In genomic region chr18:74351354-74351753, GRCh38 we compare ENCODE assay signal across 9 cellular contexts. TPM values are rescaled to one million over a fixed set of nuclear protein-coding genes. Genes with fewer than 3 reads are reported as not detected.
DNase-seq lines count a peak whose midpoint lies in the region; ATAC-seq and TF ChIP-seq lines count a peak whose summit lies in the region.
"Had no signal": no experiment of that assay in that cellular context is flagged by ENCODE, and none has a peak within 500 bp of the region (broad histone marks: within the 10 kb centered on the region; RNA-seq: fewer than 3 reads in every experiment).

No MANE protein-coding gene starts in this region.

- no peak overlapping the region for H3K27ac ChIP-seq in OCI-LY3 (ENCODE audit: low read length)
- no peak overlapping the region for H3K27ac ChIP-seq in psoas muscle

- peak overlapping the region; percentile 16 for H3K4me2 ChIP-seq in OCI-LY3 (ENCODE audit: low read length)

- H3K27me3 ChIP-seq in OCI-LY3 (ENCODE audit: low read depth, low read length): peaks cover 22% of the 10 kb centered on the region
- H3K27me3 ChIP-seq in psoas muscle (ENCODE audit: insufficient read depth in 3 of 3, low read length in 2 of 3): no peaks in the 10 kb centered on the region

- DNase-seq in HFFc6 (peak; percentile 69), iris pigment epithelial cell (ENCODE audit: low read depth) (peak; percentile 54), psoas muscle (no peak)
- no peak for DNase-seq in activated CD8-positive, alpha-beta memory T cell treated with anti-CD3 and anti-CD28 coated beads, Interleukin-2, amount 50 U/mL, for 48 hours
- DNase-seq in stimulated activated CD4-positive, alpha-beta T cell treated with anti-CD3 and anti-CD28 coated beads, Interleukin-15, amount 100 ng/mL, for 24 hours: no peak
- DNase-seq in stimulated activated CD4-positive, alpha-beta T cell treated with anti-CD3 and anti-CD28 coated beads, Interleukin-12 subunit alpha, Interleukin-12 subunit beta, amount 100 ng/mL, for 4 hours: no peak
- DNase-seq: foreskin melanocyte had no signal

- H3K4me1 Mint-ChIP-seq in HFFc6 (ENCODE audit: low read depth): peaks cover 15% of the 10 kb centered on the region

- H2AFZ ChIP-seq in OCI-LY3 (ENCODE audit: low read depth, low read length): no peak overlapping the region

- TF ChIP-seq CTCF in HFFc6 (IDR thresholded peaks at IDR 0.05): no peak
- no peak for TF ChIP-seq CTCF in OCI-LY3 (IDR thresholded peaks at IDR 0.05; ENCODE audit: low read depth, low read length)
- TF ChIP-seq CTCF in psoas muscle (IDR thresholded peaks at IDR 0.05): no peak

- no peak overlapping the region for H3K9ac ChIP-seq in OCI-LY3 (ENCODE audit: low read length)

- no peaks in the 10 kb centered on the region for H3K9me3 Mint-ChIP-seq in HFFc6

- ATAC-seq in GM18498 (IDR thresholded peaks at IDR 0.05; ENCODE audit: unreplicated experiment) (peak; percentile 76), psoas muscle (no peak)

- H3K36me3 Mint-ChIP-seq in HFFc6 (ENCODE audit: low read depth): no peaks in the 10 kb centered on the region

- peak overlapping the region; percentile 44; the same call in 1 of the 2 replicates for H3K27ac Mint-ChIP-seq in HFFc6

- H3K4me3 Mint-ChIP-seq in HFFc6: no peak overlapping the region

- no peak overlapping the region for H3K4me3 ChIP-seq in OCI-LY3 (ENCODE audit: low read length)
- H3K4me3 ChIP-seq in psoas muscle: no peak overlapping the region

- H3K9me3 ChIP-seq in OCI-LY3 (ENCODE audit: insufficient read depth, low read length) (no peaks in the 10 kb centered on the region), psoas muscle (no peaks in the 10 kb centered on the region)

- H3K4me1 ChIP-seq in OCI-LY3 (ENCODE audit: low read length): peaks cover 7% of the 10 kb centered on the region
- no peaks in the 10 kb centered on the region for H3K4me1 ChIP-seq in psoas muscle

- no peaks in the 10 kb centered on the region for H3K79me2 ChIP-seq in OCI-LY3 (ENCODE audit: low read length)

- 41 to 48% (median 42%) methylated on average over 1 of the region's 1 CpG for WGBS in psoas muscle, 3 donors

- intact Hi-C loops in psoas muscle (cut with DNase I): loop anchor here (5.0 kb wide), 2 partner anchors 126 to 141 kb away; no protein-coding TSS in a partner anchor

- H3K36me3 ChIP-seq in OCI-LY3 (replicated peaks; ENCODE audit: low read depth, low read length): no peaks in the 10 kb centered on the region
- no peaks in the 10 kb centered on the region for H3K36me3 ChIP-seq in psoas muscle (ENCODE audit: insufficient read depth in 1 of 2, low read depth in 1 of 2)

- H3K27me3 Mint-ChIP-seq in HFFc6 (ENCODE audit: insufficient read depth): peaks cover 9% of the 10 kb centered on the region; the same call in 1 of the 2 replicates

- H4K20me1 ChIP-seq in OCI-LY3 (ENCODE audit: insufficient read depth, low read length): no peaks in the 10 kb centered on the region

RNA-seq across cellular contexts. Expression of gene C18orf63, which starts 35.7 kb away (rescaled TPM):
- total RNA-seq in HFFc6 (2021; fragmentation: NEBNext Ultra II Directional; extraction: Animal tissue kit (Norgen Biotek cat#: 25700)): not detected
- total RNA-seq in psoas muscle: not detected
- polyA plus RNA-seq in psoas muscle: not detected

RNA-seq across cellular contexts. Expression of gene CYB5A, which starts 59.6 kb away (rescaled TPM):
- 10 to 100 TPM; 60.4 to 83.3 (median 69.1) TPM for total RNA-seq in HFFc6 (2021; fragmentation: NEBNext Ultra II Directional; extraction: Animal tissue kit (Norgen Biotek cat#: 25700))
- total RNA-seq in psoas muscle: 10 to 100 TPM; 13.4 to 27.1 (median 22.1) TPM
- polyA plus RNA-seq in psoas muscle: 10 to 100 TPM; 27.0 to 35.6 (median 27.2) TPM

Comparison
In these comparisons a context has a peak if more than half of its experiments do, and no peak if none do; other contexts are left out.
1. DNase-seq: peak in HFFc6 (single experiment) and iris pigment epithelial cell (single experiment); none in activated CD8-positive, alpha-beta memory T cell treated with anti-CD3 and anti-CD28 coated beads, Interleukin-2, amount 50 U/mL, for 48 hours (single experiment), stimulated activated CD4-positive, alpha-beta T cell treated with anti-CD3 and anti-CD28 coated beads, Interleukin-15, amount 100 ng/mL, for 24 hours (single experiment), stimulated activated CD4-positive, alpha-beta T cell treated with anti-CD3 and anti-CD28 coated beads, Interleukin-12 subunit alpha, Interleukin-12 subunit beta, amount 100 ng/mL, for 4 hours (single experiment) and psoas muscle (0 of 2).